Comparison of ENCODE assay signal across 8 cellular contexts in genomic region chr6:158645064-158646022, GRCh38. TPM values are rescaled to one million over a fixed set of nuclear protein-coding genes. Genes with fewer than 3 reads are reported as not detected.
DNase-seq lines count a peak whose midpoint lies in the region; ATAC-seq, FAIRE-seq and TF ChIP-seq lines count a peak whose summit lies in the region.

No MANE protein-coding gene starts in this region.

- H3K4me3 ChIP-seq in A673 (ENCODE audit: low read depth, low read length, poor library complexity, severe bottlenecking) (peak overlapping the region; percentile 96), HepG2 (replicated peaks in 1 of 3; ENCODE audit: insufficient read depth in 1 of 3, low read depth in 2 of 3, low read length in 3 of 3) (peak overlapping the region; percentile 79 to 96 (median 91)), thyroid gland (replicated peaks in 1 of 3) (peak overlapping the region; percentile 6 to 89 (median 82))

- no peak for TF ChIP-seq POLR2A in HepG2 (IDR thresholded peaks at IDR 0.05; ENCODE audit: insufficient read depth in 1 of 2, low read depth in 2 of 2, low read length in 2 of 2)
- TF ChIP-seq POLR2A in thyroid gland (IDR thresholded peaks at IDR 0.05), result no peak

- in situ Hi-C loops in HepG2 (cut with HindIII; ENCODE audit: extremely low pct_ligation_motif_present, low pct_unique_long_range_greater_than_20kb) (no loop called here), ACHN (cut with HindIII; ENCODE audit: low pct_ligation_motif_present, low pct_unique_long_range_greater_than_20kb, low sequenced_read_pairs) (no loop called here)

- peak overlapping the region; percentile 83 for H3K27ac ChIP-seq in A673 (ENCODE audit: low read depth, low read length, poor library complexity, severe bottlenecking)
- H3K27ac ChIP-seq in adipose tissue (ENCODE audit: low read depth, low read length), result peak overlapping the region; percentile 9
- no peak overlapping the region for H3K27ac ChIP-seq in HepG2 (ENCODE audit: extremely low read length, insufficient read depth, low read length)
- H3K27ac ChIP-seq in thyroid gland, result peak overlapping the region; percentile 11 to 97 (median 91)

- no TSS peak for BruUV-seq in A673 (replicated peaks; lab: Mats Ljungman, UMichigan)
- BruUV-seq in HepG2 (replicated peaks; lab: Mats Ljungman, UMichigan), result TSS peak; percentile 45

- FAIRE-seq in HepG2 (lab: Jason Lieb, UNC), result no peak

- CTCF ChIA-PET in A673 (lab: Charles Lee), result no interaction called here
- CTCF ChIA-PET in HEK293T (lab: Yijun Ruan, JAX), result interaction anchor here (0.7 to 2.1 kb wide), 6 partner anchors 9 to 431 kb away, joined by 3 to 8 read pairs (median 4); no protein-coding TSS in a partner anchor
- CTCF ChIA-PET in HepG2 (lab: Yijun Ruan, JAX; ENCODE audit: low intra/inter-chr PET ratio, low total read pairs), result no interaction called here

- peak overlapping the region; percentile 91 for H3K4me2 ChIP-seq in HepG2 (ENCODE audit: low read depth, low read length)

- H3K27me3 ChIP-seq in A673 (replicated peaks; ENCODE audit: insufficient read depth, low read depth, low read length, poor library complexity), result no peaks in the 10 kb centered on the region
- peaks cover 2 to 24% of the 10 kb centered on the region in 2 experiments; a peak in 3 of 5 replicates for H3K27me3 ChIP-seq in HepG2 (ENCODE audit: control insufficient read depth in 1 of 2, insufficient read depth in 2 of 2, low read length in 2 of 2)
- H3K27me3 ChIP-seq in thyroid gland, result no peaks in the 10 kb centered on the region

- no peaks in the 10 kb centered on the region for H3K36me3 ChIP-seq in A673 (ENCODE audit: insufficient read depth, low read length, poor library complexity, severe bottlenecking)
- H3K36me3 ChIP-seq in HepG2 (replicated peaks in 1 of 2; ENCODE audit: control insufficient read depth in 1 of 2, insufficient read depth in 2 of 2, low read length in 2 of 2), result no peaks in the 10 kb centered on the region
- no peaks in the 10 kb centered on the region for H3K36me3 ChIP-seq in thyroid gland

- H3K4me1 ChIP-seq in A673 (ENCODE audit: insufficient read depth, low read length, poor library complexity, severe bottlenecking) (peaks cover 24% of the 10 kb centered on the region), HepG2 (ENCODE audit: insufficient read depth, low read length) (peaks cover 43% of the 10 kb centered on the region), thyroid gland (peaks cover 26 to 41% of the 10 kb centered on the region in 2 donors)

- ATAC-seq in HepG2, result no peak
- ATAC-seq in HG02759 (IDR thresholded peaks at IDR 0.05; ENCODE audit: unreplicated experiment), result no peak

- intact Hi-C loops in A673 (cut with micrococcal nuclease; ENCODE audit: unreplicated experiment), result no loop called here
- intact Hi-C loops in HepG2 (cut with micrococcal nuclease; ENCODE audit: unreplicated experiment), result loop anchor here (10.0 kb wide), 1 partner anchor 1119 kb away; the partner anchor contains the start of gene ACAT2
- intact Hi-C loops in thyroid gland (cut with DNase I), result no loop called here

- POLR2A ChIA-PET in A673 (lab: Charles Lee; ENCODE audit: low non-redundant PET), result no interaction called here
- POLR2A ChIA-PET in HEK293T (lab: Yijun Ruan, JAX), result interaction anchor here (1.0 to 2.3 kb wide), 6 partner anchors 10 to 420 kb away, joined by 3 to 11 read pairs (median 6); partner anchors contain the start of gene RSPH3
- POLR2A ChIA-PET in HepG2 (lab: Yijun Ruan, JAX), result interaction anchor here (0.6 to 1.9 kb wide), 7 partner anchors 8 to 174 kb away, joined by 3 to 10 read pairs (median 3); partner anchors contain the start of gene EZR

- no peaks in the 10 kb centered on the region; the same call in 1 of the 2 replicates for H4K20me1 ChIP-seq in HepG2 (ENCODE audit: insufficient read depth, low read length)

- H3K9me3 ChIP-seq in A673 (ENCODE audit: low read depth, low read length, poor library complexity, severe bottlenecking), result no peaks in the 10 kb centered on the region
- H3K9me3 ChIP-seq in HepG2 (ENCODE audit: low read length), result no peaks in the 10 kb centered on the region
- no peaks in the 10 kb centered on the region for H3K9me3 ChIP-seq in thyroid gland

- H2AFZ ChIP-seq in HepG2 (ENCODE audit: low read length), result peak overlapping the region; percentile 20

- peak overlapping the region; percentile 93 for H3K9ac ChIP-seq in HepG2 (ENCODE audit: insufficient read depth, low read depth, low read length)

- 31 to 33% (median 33%) methylated on average over 21 of the region's 21 CpGs for WGBS in adipose tissue, 3 donors
- 11% methylated on average over 21 of the region's 21 CpGs for WGBS in HepG2 (ENCODE audit: low lambda C conversion rate)
- WGBS in thyroid gland, 2 donors, result 28 to 35% methylated on average over 21 of the region's 21 CpGs

- TF ChIP-seq EP300 in HepG2 (IDR thresholded peaks at IDR 0.05; ENCODE audit: low read depth in 2 of 2, low read length in 2 of 2) (no peak; a peak in 1 of 4 replicates), HepG2 (CRISPR knock-in tag; IDR thresholded peaks at IDR 0.05; ENCODE audit: borderline replicate concordance) (no peak)

- H3K79me2 ChIP-seq in HepG2 (ENCODE audit: insufficient read depth, low read length), result peaks cover 20% of the 10 kb centered on the region

- no peak for TF ChIP-seq RAD21 in HepG2 (CRISPR knock-in tag; IDR thresholded peaks at IDR 0.05)

- no peak for DNase-seq in A673 (ENCODE audit: low spot score)
- no peak for DNase-seq in HEK293T (ENCODE audit: extremely low spot score)
- no peak for DNase-seq in HepG2 (ENCODE audit: low spot score)
- DNase-seq in thyroid gland, result peak in 1 of 2 donors; percentile 88
- DNase-seq in Ammon's horn (ENCODE audit: low spot score), result no peak
- DNase-seq in ACHN, result no peak

- TF ChIP-seq CTCF in A673 (conservative IDR thresholded peaks at IDR 0.05; ENCODE audit: low read depth, low read length), result no peak
- peak; percentile 4; the same call in 1 of the 2 replicates for TF ChIP-seq CTCF in HepG2 (CRISPR knock-in tag; IDR thresholded peaks at IDR 0.05)
- no peak for TF ChIP-seq CTCF in thyroid gland (IDR thresholded peaks at IDR 0.05)

TF ChIP-seq in HEK293T, 16 proteins besides CTCF, POLR2A, EP300 and RAD21 (continues in another document):
- TF ChIP-seq TARDBP (IDR thresholded peaks at IDR 0.05), result no peak

TF ChIP-seq in HepG2, 621 proteins besides CTCF, POLR2A, EP300 and RAD21 (continues in another document):
- TF ChIP-seq ARID2 (CRISPR knock-in tag; IDR thresholded peaks at IDR 0.05; ENCODE audit: borderline replicate concordance), result 0 out of 2 replicates have a peak, but pooled peaks have one; percentile 64

RNA-seq across cellular contexts. Expression of gene DYNLT1, which starts 0.8 kb away (rescaled TPM):
- total RNA-seq in A673 (2021) (137 and 138 TPM in 2 replicates), HepG2 (2016; rRNA removed; fragmentation: Illumina TruSeq; extraction: Trizol) (108 and 144 TPM in 2 replicates), thyroid gland (100 to 1,000 TPM in 2 of 4 donors, 10 to 100 TPM in 2; 76.6 to 113 (median 93.4) TPM)
- polyA plus RNA-seq in adipose tissue (100 to 1,000 TPM in 2 of 3 donors, 10 to 100 TPM in 1; 66.3 to 155 (median 120) TPM), HepG2 (2011; rRNA removed) (152 and 171 TPM in 2 replicates)
- total RNA-seq in HepG2 (2016; cell fraction: cytosol; rRNA removed; fragmentation: Illumina TruSeq; extraction: Trizol; ENCODE audit: low read depth), result 61.3 and 63.2 TPM in 2 replicates
- 106 and 153 TPM in 2 replicates for total RNA-seq in HepG2 (2016; cell fraction: insoluble cytoplasmic fraction; rRNA removed; fragmentation: Illumina TruSeq; extraction: Trizol)
- 66.8 and 68.4 TPM in 2 replicates for total RNA-seq in HepG2 (2016; cell fraction: membrane; rRNA removed; fragmentation: Illumina TruSeq; extraction: Trizol)
- total RNA-seq in HepG2 (2016; cell fraction: nucleus; rRNA removed; fragmentation: Illumina TruSeq; extraction: Trizol), result 46.1 and 46.5 TPM in 2 replicates
- polyA plus RNA-seq in HepG2 (2011; cell fraction: cytosol; rRNA removed), result 96.9 and 144 TPM in 2 replicates
- polyA plus RNA-seq in HepG2 (2011; cell fraction: nucleus; rRNA removed), result 55.7 and 80.2 TPM in 2 replicates
- polyA plus RNA-seq in HepG2 (2012), result 121 and 122 TPM in 2 replicates
- 51.0 and 56.6 TPM in 2 replicates for polyA plus RNA-seq in HepG2 (2016; cell fraction: cytosol; fragmentation: Illumina TruSeq; extraction: Trizol; ENCODE audit: low read depth)
- polyA plus RNA-seq in HepG2 (2016; cell fraction: insoluble cytoplasmic fraction; fragmentation: Illumina TruSeq; extraction: Trizol; ENCODE audit: low read depth), result 155 and 168 TPM in 2 replicates
- polyA plus RNA-seq in HepG2 (2016; cell fraction: membrane; fragmentation: Illumina TruSeq; extraction: Trizol; ENCODE audit: low read depth), result 61.5 and 63.6 TPM in 2 replicates
- 102 and 103 TPM in 2 replicates for polyA plus RNA-seq in HepG2 (2016; cell fraction: nucleus; fragmentation: Illumina TruSeq; extraction: Trizol; ENCODE audit: insufficient read depth, low read depth)
- 81.1 TPM in 2 replicates for polyA minus RNA-seq in HepG2 (2011; rRNA and poly(A)+ RNA removed; ENCODE audit: low replicate concordance)
- 19.5 and 25.9 TPM in 2 replicates for polyA minus RNA-seq in HepG2 (2011; cell fraction: cytosol; rRNA and poly(A)+ RNA removed)
- 19.4 and 32.6 TPM in 2 replicates for polyA minus RNA-seq in HepG2 (2011; cell fraction: nucleus; rRNA and poly(A)+ RNA removed)

RNA-seq across cellular contexts. Expression of gene SYTL3, which starts 4.5 kb away (rescaled TPM):
- total RNA-seq in A673 (2021), result 0.66 and 0.82 TPM in 2 replicates
- 1 to 10 TPM; 1.1 to 3.9 (median 3.7) TPM for polyA plus RNA-seq in adipose tissue
- total RNA-seq in HepG2 (2016; rRNA removed; fragmentation: Illumina TruSeq; extraction: Trizol), result 0.11 and 0.17 TPM in 2 replicates
- total RNA-seq in HepG2 (2016; cell fraction: cytosol; rRNA removed; fragmentation: Illumina TruSeq; extraction: Trizol; ENCODE audit: low read depth), result 0.20 and 0.26 TPM in 2 replicates
- total RNA-seq in HepG2 (2016; cell fraction: insoluble cytoplasmic fraction; rRNA removed; fragmentation: Illumina TruSeq; extraction: Trizol), result 0.19 and 0.25 TPM in 2 replicates
- total RNA-seq in HepG2 (2016; cell fraction: membrane; rRNA removed; fragmentation: Illumina TruSeq; extraction: Trizol), result 0.14 and 0.15 TPM in 2 replicates
- 0.37 and 0.50 TPM in 2 replicates for total RNA-seq in HepG2 (2016; cell fraction: nucleus; rRNA removed; fragmentation: Illumina TruSeq; extraction: Trizol)
- 0.21 and 0.28 TPM in 2 replicates for polyA plus RNA-seq in HepG2 (2011; rRNA removed)
- 0.12 and 0.15 TPM in 2 replicates for polyA plus RNA-seq in HepG2 (2011; cell fraction: cytosol; rRNA removed)
- 0.59 and 0.64 TPM in 2 replicates for polyA plus RNA-seq in HepG2 (2011; cell fraction: nucleus; rRNA removed)
- 0.21 and 0.44 TPM in 2 replicates for polyA plus RNA-seq in HepG2 (2012)
- 0.16 and 0.17 TPM in 2 replicates for polyA plus RNA-seq in HepG2 (2016; cell fraction: cytosol; fragmentation: Illumina TruSeq; extraction: Trizol; ENCODE audit: low read depth)
- 0.10 and 0.34 TPM in 2 replicates for polyA plus RNA-seq in HepG2 (2016; cell fraction: insoluble cytoplasmic fraction; fragmentation: Illumina TruSeq; extraction: Trizol; ENCODE audit: low read depth)
- 0.07 and 0.15 TPM in 2 replicates for polyA plus RNA-seq in HepG2 (2016; cell fraction: membrane; fragmentation: Illumina TruSeq; extraction: Trizol; ENCODE audit: low read depth)
- 0.22 and 0.72 TPM in 2 replicates for polyA plus RNA-seq in HepG2 (2016; cell fraction: nucleus; fragmentation: Illumina TruSeq; extraction: Trizol; ENCODE audit: insufficient read depth, low read depth)
- 0.28 TPM in 1 of 2 replicates, not detected in the other for polyA minus RNA-seq in HepG2 (2011; rRNA and poly(A)+ RNA removed; ENCODE audit: low replicate concordance)
- polyA minus RNA-seq in HepG2 (2011; cell fraction: cytosol; rRNA and poly(A)+ RNA removed), result not detected in 2 replicates
- polyA minus RNA-seq in HepG2 (2011; cell fraction: nucleus; rRNA and poly(A)+ RNA removed), result 0.64 and 0.87 TPM in 2 replicates
- total RNA-seq in thyroid gland, result 10 to 100 TPM; 16.9 to 33.0 (median 24.4) TPM
